1 cellular context compared by ENCODE assay signal in the genomic region with DNA sequence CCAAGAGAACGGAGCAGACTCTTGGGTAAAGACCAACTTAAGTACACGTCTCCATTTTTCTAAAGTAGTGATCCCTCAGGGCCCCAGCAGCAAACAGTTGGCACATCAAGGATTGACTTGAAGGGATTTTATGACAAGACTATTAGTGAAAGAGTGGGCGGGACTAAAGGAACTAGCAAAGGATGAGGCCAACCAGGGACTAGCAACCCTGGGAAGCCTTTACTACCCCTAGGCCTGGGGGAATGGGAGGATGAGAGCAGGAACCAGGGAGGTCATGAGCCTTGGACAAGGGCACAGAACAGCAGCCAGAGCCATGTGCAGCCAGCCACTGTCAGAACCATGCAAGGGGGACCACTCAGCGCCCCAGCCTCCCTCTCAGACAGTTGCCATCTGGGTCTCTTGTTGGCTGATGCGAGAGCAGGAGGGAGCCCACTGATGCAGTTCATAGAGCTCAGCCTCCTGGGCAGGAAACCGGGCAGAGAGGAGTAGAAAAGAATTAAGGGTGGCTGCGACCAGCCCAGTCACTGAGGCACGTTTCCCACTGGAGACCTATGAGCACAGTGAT.
TF ChIP-seq lines count a peak whose summit lies in the region.

No MANE protein-coding gene starts in this region.

TF ChIP-seq in H1, 55 proteins besides CTCF, POLR2A, EP300 and RAD21:
- TF ChIP-seq CREB1 (IDR thresholded peaks at IDR 0.05), result no peak
- no peak for TF ChIP-seq SIRT6 (IDR thresholded peaks at IDR 0.05; ENCODE audit: low read length)
- TF ChIP-seq CBX5 (IDR thresholded peaks at IDR 0.05; ENCODE audit: low read depth, low read length), result no peak
- TF ChIP-seq JUN (IDR thresholded peaks at IDR 0.05; ENCODE audit: low read depth, low read length), result no peak
- TF ChIP-seq RXRA (IDR thresholded peaks at IDR 0.05; ENCODE audit: insufficient read depth, low read depth, low read length), result no peak
- TF ChIP-seq, protein P1, sequence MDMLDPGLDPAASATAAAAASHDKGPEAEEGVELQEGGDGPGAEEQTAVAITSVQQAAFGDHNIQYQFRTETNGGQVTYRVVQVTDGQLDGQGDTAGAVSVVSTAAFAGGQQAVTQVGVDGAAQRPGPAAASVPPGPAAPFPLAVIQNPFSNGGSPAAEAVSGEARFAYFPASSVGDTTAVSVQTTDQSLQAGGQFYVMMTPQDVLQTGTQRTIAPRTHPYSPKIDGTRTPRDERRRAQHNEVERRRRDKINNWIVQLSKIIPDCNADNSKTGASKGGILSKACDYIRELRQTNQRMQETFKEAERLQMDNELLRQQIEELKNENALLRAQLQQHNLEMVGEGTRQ (IDR thresholded peaks at IDR 0.05; ENCODE audit: low read length), result no peak
- TF ChIP-seq BRCA1 (IDR thresholded peaks at IDR 0.05; ENCODE audit: low read depth, low read length), result no peak
- no peak for TF ChIP-seq BACH1 (IDR thresholded peaks at IDR 0.05; ENCODE audit: low read length)
- TF ChIP-seq SP4 (IDR thresholded peaks at IDR 0.05; ENCODE audit: low read length), result no peak
- TF ChIP-seq, protein P2, sequence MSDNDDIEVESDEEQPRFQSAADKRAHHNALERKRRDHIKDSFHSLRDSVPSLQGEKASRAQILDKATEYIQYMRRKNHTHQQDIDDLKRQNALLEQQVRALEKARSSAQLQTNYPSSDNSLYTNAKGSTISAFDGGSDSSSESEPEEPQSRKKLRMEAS (IDR thresholded peaks at IDR 0.05), result no peak
- TF ChIP-seq KDM5A (IDR thresholded peaks at IDR 0.05; ENCODE audit: low read length), result no peak
- TF ChIP-seq, protein P3, sequence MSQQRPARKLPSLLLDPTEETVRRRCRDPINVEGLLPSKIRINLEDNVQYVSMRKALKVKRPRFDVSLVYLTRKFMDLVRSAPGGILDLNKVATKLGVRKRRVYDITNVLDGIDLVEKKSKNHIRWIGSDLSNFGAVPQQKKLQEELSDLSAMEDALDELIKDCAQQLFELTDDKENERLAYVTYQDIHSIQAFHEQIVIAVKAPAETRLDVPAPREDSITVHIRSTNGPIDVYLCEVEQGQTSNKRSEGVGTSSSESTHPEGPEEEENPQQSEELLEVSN (IDR thresholded peaks at IDR 0.05), result no peak
- TF ChIP-seq SAP30 (IDR thresholded peaks at IDR 0.05; ENCODE audit: insufficient read depth, insufficient replicate concordance, low read length), result no peak
- TF ChIP-seq HDAC6 (IDR thresholded peaks at IDR 0.05; ENCODE audit: low read depth, low read length), result no peak
- TF ChIP-seq SIX5 (IDR thresholded peaks at IDR 0.05; ENCODE audit: low read depth, low read length), result no peak
- TF ChIP-seq TCF12 (IDR thresholded peaks at IDR 0.05; ENCODE audit: low read depth, low read length), result no peak
- TF ChIP-seq POU5F1 (IDR thresholded peaks at IDR 0.05; ENCODE audit: low read depth, low read length), result no peak
- TF ChIP-seq, protein P4, sequence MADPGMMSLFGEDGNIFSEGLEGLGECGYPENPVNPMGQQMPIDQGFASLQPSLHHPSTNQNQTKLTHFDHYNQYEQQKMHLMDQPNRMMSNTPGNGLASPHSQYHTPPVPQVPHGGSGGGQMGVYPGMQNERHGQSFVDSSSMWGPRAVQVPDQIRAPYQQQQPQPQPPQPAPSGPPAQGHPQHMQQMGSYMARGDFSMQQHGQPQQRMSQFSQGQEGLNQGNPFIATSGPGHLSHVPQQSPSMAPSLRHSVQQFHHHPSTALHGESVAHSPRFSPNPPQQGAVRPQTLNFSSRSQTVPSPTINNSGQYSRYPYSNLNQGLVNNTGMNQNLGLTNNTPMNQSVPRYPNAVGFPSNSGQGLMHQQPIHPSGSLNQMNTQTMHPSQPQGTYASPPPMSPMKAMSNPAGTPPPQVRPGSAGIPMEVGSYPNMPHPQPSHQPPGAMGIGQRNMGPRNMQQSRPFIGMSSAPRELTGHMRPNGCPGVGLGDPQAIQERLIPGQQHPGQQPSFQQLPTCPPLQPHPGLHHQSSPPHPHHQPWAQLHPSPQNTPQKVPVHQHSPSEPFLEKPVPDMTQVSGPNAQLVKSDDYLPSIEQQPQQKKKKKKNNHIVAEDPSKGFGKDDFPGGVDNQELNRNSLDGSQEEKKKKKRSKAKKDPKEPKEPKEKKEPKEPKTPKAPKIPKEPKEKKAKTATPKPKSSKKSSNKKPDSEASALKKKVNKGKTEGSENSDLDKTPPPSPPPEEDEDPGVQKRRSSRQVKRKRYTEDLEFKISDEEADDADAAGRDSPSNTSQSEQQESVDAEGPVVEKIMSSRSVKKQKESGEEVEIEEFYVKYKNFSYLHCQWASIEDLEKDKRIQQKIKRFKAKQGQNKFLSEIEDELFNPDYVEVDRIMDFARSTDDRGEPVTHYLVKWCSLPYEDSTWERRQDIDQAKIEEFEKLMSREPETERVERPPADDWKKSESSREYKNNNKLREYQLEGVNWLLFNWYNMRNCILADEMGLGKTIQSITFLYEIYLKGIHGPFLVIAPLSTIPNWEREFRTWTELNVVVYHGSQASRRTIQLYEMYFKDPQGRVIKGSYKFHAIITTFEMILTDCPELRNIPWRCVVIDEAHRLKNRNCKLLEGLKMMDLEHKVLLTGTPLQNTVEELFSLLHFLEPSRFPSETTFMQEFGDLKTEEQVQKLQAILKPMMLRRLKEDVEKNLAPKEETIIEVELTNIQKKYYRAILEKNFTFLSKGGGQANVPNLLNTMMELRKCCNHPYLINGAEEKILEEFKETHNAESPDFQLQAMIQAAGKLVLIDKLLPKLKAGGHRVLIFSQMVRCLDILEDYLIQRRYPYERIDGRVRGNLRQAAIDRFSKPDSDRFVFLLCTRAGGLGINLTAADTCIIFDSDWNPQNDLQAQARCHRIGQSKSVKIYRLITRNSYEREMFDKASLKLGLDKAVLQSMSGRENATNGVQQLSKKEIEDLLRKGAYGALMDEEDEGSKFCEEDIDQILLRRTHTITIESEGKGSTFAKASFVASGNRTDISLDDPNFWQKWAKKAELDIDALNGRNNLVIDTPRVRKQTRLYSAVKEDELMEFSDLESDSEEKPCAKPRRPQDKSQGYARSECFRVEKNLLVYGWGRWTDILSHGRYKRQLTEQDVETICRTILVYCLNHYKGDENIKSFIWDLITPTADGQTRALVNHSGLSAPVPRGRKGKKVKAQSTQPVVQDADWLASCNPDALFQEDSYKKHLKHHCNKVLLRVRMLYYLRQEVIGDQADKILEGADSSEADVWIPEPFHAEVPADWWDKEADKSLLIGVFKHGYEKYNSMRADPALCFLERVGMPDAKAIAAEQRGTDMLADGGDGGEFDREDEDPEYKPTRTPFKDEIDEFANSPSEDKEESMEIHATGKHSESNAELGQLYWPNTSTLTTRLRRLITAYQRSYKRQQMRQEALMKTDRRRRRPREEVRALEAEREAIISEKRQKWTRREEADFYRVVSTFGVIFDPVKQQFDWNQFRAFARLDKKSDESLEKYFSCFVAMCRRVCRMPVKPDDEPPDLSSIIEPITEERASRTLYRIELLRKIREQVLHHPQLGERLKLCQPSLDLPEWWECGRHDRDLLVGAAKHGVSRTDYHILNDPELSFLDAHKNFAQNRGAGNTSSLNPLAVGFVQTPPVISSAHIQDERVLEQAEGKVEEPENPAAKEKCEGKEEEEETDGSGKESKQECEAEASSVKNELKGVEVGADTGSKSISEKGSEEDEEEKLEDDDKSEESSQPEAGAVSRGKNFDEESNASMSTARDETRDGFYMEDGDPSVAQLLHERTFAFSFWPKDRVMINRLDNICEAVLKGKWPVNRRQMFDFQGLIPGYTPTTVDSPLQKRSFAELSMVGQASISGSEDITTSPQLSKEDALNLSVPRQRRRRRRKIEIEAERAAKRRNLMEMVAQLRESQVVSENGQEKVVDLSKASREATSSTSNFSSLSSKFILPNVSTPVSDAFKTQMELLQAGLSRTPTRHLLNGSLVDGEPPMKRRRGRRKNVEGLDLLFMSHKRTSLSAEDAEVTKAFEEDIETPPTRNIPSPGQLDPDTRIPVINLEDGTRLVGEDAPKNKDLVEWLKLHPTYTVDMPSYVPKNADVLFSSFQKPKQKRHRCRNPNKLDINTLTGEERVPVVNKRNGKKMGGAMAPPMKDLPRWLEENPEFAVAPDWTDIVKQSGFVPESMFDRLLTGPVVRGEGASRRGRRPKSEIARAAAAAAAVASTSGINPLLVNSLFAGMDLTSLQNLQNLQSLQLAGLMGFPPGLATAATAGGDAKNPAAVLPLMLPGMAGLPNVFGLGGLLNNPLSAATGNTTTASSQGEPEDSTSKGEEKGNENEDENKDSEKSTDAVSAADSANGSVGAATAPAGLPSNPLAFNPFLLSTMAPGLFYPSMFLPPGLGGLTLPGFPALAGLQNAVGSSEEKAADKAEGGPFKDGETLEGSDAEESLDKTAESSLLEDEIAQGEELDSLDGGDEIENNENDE (IDR thresholded peaks at IDR 0.05; ENCODE audit: insufficient replicate concordance, low read length), result no peak
- no peak for TF ChIP-seq EZH2 (IDR thresholded peaks at IDR 0.05; ENCODE audit: low read depth, low read length, severe bottlenecking)
